In the genomic region with DNA sequence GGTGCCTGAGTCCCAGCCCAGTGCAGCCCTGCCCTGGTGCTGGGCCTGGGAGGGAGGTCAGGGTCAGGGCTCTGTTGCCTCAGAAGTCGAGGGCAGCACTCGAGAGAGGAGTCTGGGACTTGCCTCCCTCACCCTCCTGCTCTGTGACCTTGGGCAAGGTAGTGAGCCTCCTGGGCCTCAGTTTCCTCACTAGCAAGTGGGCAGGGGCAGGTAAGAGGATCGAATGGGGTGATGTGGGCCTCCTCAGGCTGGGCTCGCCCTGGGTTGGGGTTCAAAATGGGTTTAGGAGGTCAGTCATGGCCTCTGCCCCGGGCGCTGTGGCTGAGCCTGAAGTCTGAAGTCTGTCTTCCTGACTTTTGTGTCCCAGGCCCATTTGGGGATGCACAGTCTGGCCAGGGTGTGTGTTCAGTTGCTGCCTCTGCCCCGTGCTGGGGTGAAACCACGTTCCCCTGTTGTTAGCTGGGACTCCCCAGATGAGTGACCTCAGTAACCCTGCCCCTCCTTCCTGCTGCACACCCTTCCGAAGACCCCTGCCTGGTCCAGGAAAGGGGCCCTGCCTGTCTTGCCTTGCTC, we compare ENCODE assay signal across 8 cellular contexts. TPM values are rescaled to one million over a fixed set of nuclear protein-coding genes. Genes with fewer than 3 reads are reported as not detected.
DNase-seq lines count a peak whose midpoint lies in the region; ATAC-seq, FAIRE-seq and TF ChIP-seq lines count a peak whose summit lies in the region.

No MANE protein-coding gene starts in this region.

- no peaks in the 10 kb centered on the region for H3K9me2 ChIP-seq in OCI-LY1 (ENCODE audit: low read depth, low read length)

- no peaks in the 10 kb centered on the region for H3F3A ChIP-seq in OCI-LY1 (ENCODE audit: insufficient read depth, low read length)

- peak overlapping the region; percentile 95 for H3K27ac ChIP-seq in BLaER1
- no peak overlapping the region for H3K27ac ChIP-seq in OCI-LY1 (ENCODE audit: low read depth, low read length, poor library complexity, severe bottlenecking)

- H3K27me3 ChIP-seq in BLaER1 (no peaks in the 10 kb centered on the region), OCI-LY1 (ENCODE audit: insufficient read depth, low read length) (peaks cover 11% of the 10 kb centered on the region)

- H3K27ac Mint-ChIP-seq in endothelial cell (ENCODE audit: unreplicated experiment) (no peak overlapping the region), neural crest cell (ENCODE audit: unreplicated experiment) (no peak overlapping the region)

- ATAC-seq in HG03439 (IDR thresholded peaks at IDR 0.05; ENCODE audit: unreplicated experiment) (no peak), HG03135 (IDR thresholded peaks at IDR 0.05; ENCODE audit: unreplicated experiment) (no peak)

- H3K4me3 ChIP-seq in BLaER1 (peak overlapping the region; percentile 96), OCI-LY1 (ENCODE audit: low read depth, low read length, poor library complexity, severe bottlenecking) (peak overlapping the region; percentile 59)

- H3K4me3 Mint-ChIP-seq in endothelial cell (ENCODE audit: unreplicated experiment) (peak overlapping the region; percentile 93), neural crest cell (peak overlapping the region; percentile 88)

- no peak for FAIRE-seq in frontal cortex (lab: Jason Lieb, UNC)

- H3K36me3 ChIP-seq in BLaER1 (no peaks in the 10 kb centered on the region), OCI-LY1 (ENCODE audit: insufficient read depth, low read length) (no peaks in the 10 kb centered on the region)

- peaks cover 23% of the 10 kb centered on the region for H3K4me1 Mint-ChIP-seq in endothelial cell (ENCODE audit: unreplicated experiment)
- H3K4me1 Mint-ChIP-seq in neural crest cell = peaks cover 23% of the 10 kb centered on the region

- peaks cover 4% of the 10 kb centered on the region for H3K36me3 Mint-ChIP-seq in endothelial cell (ENCODE audit: low read depth, unreplicated experiment)
- H3K36me3 Mint-ChIP-seq in neural crest cell (ENCODE audit: low read depth) = no peaks in the 10 kb centered on the region

- H3K9me3 Mint-ChIP-seq in endothelial cell (ENCODE audit: unreplicated experiment) (no peaks in the 10 kb centered on the region), neural crest cell (no peaks in the 10 kb centered on the region)

- no peak overlapping the region for H2AFZ ChIP-seq in OCI-LY1 (ENCODE audit: low read length)

- H3K9me3 ChIP-seq in BLaER1 (no peaks in the 10 kb centered on the region), OCI-LY1 (ENCODE audit: low read length) (no peaks in the 10 kb centered on the region)

- DNase-seq in endothelial cell (ENCODE audit: low spot score) = no peak
- DNase-seq in neural crest cell (ENCODE audit: low read depth, low spot score) = no peak
- DNase-seq in amygdala (lab: John Stamatoyannopoulos, UW) = no peak
- DNase-seq in frontal cortex (ENCODE audit: low spot score in 2 of 2) = no peak

- H3K27me3 Mint-ChIP-seq in endothelial cell (ENCODE audit: unreplicated experiment) (peaks cover 12% of the 10 kb centered on the region), neural crest cell (ENCODE audit: low read depth) (peaks cover 23% of the 10 kb centered on the region)

- no peaks in the 10 kb centered on the region for H3K79me2 ChIP-seq in OCI-LY1 (ENCODE audit: insufficient read depth, low read length)

- peaks cover 54% of the 10 kb centered on the region for H4K20me1 ChIP-seq in BLaER1
- no peaks in the 10 kb centered on the region for H4K20me1 ChIP-seq in OCI-LY1 (ENCODE audit: insufficient read depth, low read length)

- peak overlapping the region; percentile 100 for H3K4me2 ChIP-seq in BLaER1
- H3K4me2 ChIP-seq in OCI-LY1 (ENCODE audit: low read length) = peak overlapping the region; percentile 65; the same call in 1 of the 2 replicates

- H3K4me1 ChIP-seq in BLaER1 = peaks cover 82% of the 10 kb centered on the region
- peaks cover 24% of the 10 kb centered on the region for H3K4me1 ChIP-seq in OCI-LY1 (ENCODE audit: insufficient read depth, low read length, severe bottlenecking)

- TF ChIP-seq CTCF in OCI-LY1 (IDR thresholded peaks at IDR 0.05; ENCODE audit: low read length) = no peak
- no peak for TF ChIP-seq CTCF in endothelial cell (IDR thresholded peaks at IDR 0.05; ENCODE audit: unreplicated experiment)
- no peak for TF ChIP-seq CTCF in neural crest cell (conservative IDR thresholded peaks at IDR 0.05)

- H3K9ac ChIP-seq in BLaER1 (peak overlapping the region; percentile 94), OCI-LY1 (ENCODE audit: low read length) (no peak overlapping the region)

RNA-seq across cellular contexts. Expression of gene CELSR1, which starts 40.9 kb away (rescaled TPM):
- 7.7 TPM for total RNA-seq in endothelial cell (ENCODE audit: unreplicated experiment)
- 5.1 and 5.4 TPM in 2 replicates for total RNA-seq in neural crest cell
- 2.0 TPM for total RNA-seq in frontal cortex

RNA-seq across cellular contexts. Expression of gene GRAMD4, which starts 41.8 kb away (rescaled TPM):
- total RNA-seq in endothelial cell (ENCODE audit: unreplicated experiment) (42.7 TPM), neural crest cell (32.3 and 34.1 TPM in 2 replicates), frontal cortex (49.7 TPM)
